In the genomic region with DNA sequence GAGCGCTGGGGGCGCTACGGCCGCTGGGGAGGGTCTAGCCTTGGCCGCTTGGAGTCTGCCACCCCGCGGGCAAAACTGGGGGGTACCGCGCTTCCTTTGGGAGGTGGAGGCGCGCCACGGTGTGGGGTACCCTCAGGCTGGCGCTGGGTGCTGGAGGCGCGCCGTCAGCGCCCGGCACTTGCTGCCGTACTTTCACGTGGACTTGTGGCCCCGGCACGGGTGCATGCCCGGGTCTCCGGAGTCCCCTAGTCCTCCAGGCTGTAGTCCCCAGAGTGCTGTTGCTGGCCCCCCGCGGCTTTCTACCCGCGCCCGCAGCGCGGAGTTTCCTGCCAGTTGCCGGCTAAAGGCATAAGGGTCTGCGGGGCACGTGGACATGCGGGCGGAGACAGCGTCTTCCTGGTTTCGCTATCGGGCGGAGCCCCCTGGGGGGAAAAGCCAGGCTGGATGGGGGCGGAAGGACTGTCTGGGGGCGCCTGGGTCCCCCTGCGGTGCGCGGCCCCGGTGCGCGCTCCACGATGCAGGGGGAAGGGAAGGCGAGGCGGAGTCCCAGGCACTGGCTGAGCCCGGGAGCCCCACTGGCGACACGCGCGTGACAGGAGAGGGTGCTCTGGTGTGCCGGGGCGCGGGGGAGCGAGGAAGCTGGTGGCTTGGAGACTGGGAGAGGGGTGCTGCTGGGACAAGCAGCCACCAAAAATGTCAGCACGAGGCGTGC, we compare ENCODE assay signal across 8 cellular contexts. TPM values are rescaled to one million over a fixed set of nuclear protein-coding genes. Genes with fewer than 3 reads are reported as not detected.
DNase-seq lines count a peak whose midpoint lies in the region; ATAC-seq and TF ChIP-seq lines count a peak whose summit lies in the region.

No MANE protein-coding gene starts in this region.

- H3K36me3 Mint-ChIP-seq in activated B cell treated with CpG ODN at 0.5 μM for 24 hours (ENCODE audit: low read depth) = no peaks in the 10 kb centered on the region

- H3K4me3 Mint-ChIP-seq in activated B cell treated with CpG ODN at 0.5 μM for 24 hours = peak overlapping the region; percentile 88

- TF ChIP-seq CTCF in activated B cell treated with CpG ODN at 0.5 μM for 24 hours (IDR thresholded peaks at IDR 0.05) = no peak

- H3K9me3 Mint-ChIP-seq in activated B cell treated with CpG ODN at 0.5 μM for 24 hours = no peaks in the 10 kb centered on the region

- DNase-seq in HuH-7.5 (ENCODE audit: low spot score) (peak; percentile 43), activated B cell treated with CpG ODN at 0.5 μM for 24 hours (peak; percentile 61), cerebellar cortex (ENCODE audit: low spot score) (peak; percentile 40), left kidney (ENCODE audit: low read depth, low spot score) (peak; percentile 55), NCI-H187 treated with DMSO at 0.1 percent for 48 hours (lab: John Stamatoyannopoulos, UW) (no peak)
- peak; percentile 31 to 36 for DNase-seq in stimulated activated CD4-positive, alpha-beta T cell treated with anti-CD3 and anti-CD28 coated beads, Interleukin-2, amount 100 ng/mL, for 48 hours

- POLR2A ChIA-PET in activated B cell treated with CpG ODN at 0.5 μM for 24 hours (lab: Charles Lee) = interaction anchor here (0.7 to 1.3 kb wide), 8 partner anchors 49 to 1711 kb away, joined by 3 to 8 read pairs (median 4); a partner anchor contains a TSS

- no peaks in the 10 kb centered on the region for H3K9me3 ChIP-seq in ES-I3 (ENCODE audit: control insufficient read depth, insufficient read depth, low read length)

- CTCF ChIA-PET in activated B cell treated with CpG ODN at 0.5 μM for 24 hours (lab: Charles Lee) = interaction anchor here (0.8 to 1.4 kb wide), 5 partner anchors 51 to 94 kb away, joined by 3 to 9 read pairs (median 3); no protein-coding TSS in a partner anchor

- intact Hi-C loops in activated B cell treated with CpG ODN at 0.5 μM for 24 hours (cut with micrococcal nuclease) = loop anchor here (1.0 to 5.0 kb wide), 8 partner anchors 50 to 383 kb away; a partner anchor contains a TSS

- peak overlapping the region; percentile 75 for H3K27ac Mint-ChIP-seq in activated B cell treated with CpG ODN at 0.5 μM for 24 hours

- ATAC-seq in GM21526 (IDR thresholded peaks at IDR 0.05; ENCODE audit: low FRiP score, unreplicated experiment) (peak; percentile 32), activated B cell treated with CpG ODN at 0.5 μM for 24 hours (ENCODE audit: low read depth) (peak; percentile 23)

- H3K4me1 Mint-ChIP-seq in activated B cell treated with CpG ODN at 0.5 μM for 24 hours = peaks cover 12% of the 10 kb centered on the region

- H3K9ac ChIP-seq in ES-I3 (ENCODE audit: low read depth, low read length) = peak overlapping the region; percentile 92

- no peaks in the 10 kb centered on the region for H3K36me3 ChIP-seq in ES-I3 (ENCODE audit: insufficient read depth, low read length)

- H3K27me3 Mint-ChIP-seq in activated B cell treated with CpG ODN at 0.5 μM for 24 hours = no peaks in the 10 kb centered on the region

- H3K4me1 ChIP-seq in ES-I3 (ENCODE audit: insufficient read depth, low read length) = peaks cover 4% of the 10 kb centered on the region; the same call in 1 of the 2 replicates

RNA-seq across cellular contexts. Expression of a gene that starts 0.7 kb away (rescaled TPM):
- total RNA-seq in activated B cell treated with CpG ODN at 0.5 μM for 24 hours = 3.7 and 6.4 TPM in 2 replicates
